ENCODE assay signal across 20 cellular contexts in the genomic region with DNA sequence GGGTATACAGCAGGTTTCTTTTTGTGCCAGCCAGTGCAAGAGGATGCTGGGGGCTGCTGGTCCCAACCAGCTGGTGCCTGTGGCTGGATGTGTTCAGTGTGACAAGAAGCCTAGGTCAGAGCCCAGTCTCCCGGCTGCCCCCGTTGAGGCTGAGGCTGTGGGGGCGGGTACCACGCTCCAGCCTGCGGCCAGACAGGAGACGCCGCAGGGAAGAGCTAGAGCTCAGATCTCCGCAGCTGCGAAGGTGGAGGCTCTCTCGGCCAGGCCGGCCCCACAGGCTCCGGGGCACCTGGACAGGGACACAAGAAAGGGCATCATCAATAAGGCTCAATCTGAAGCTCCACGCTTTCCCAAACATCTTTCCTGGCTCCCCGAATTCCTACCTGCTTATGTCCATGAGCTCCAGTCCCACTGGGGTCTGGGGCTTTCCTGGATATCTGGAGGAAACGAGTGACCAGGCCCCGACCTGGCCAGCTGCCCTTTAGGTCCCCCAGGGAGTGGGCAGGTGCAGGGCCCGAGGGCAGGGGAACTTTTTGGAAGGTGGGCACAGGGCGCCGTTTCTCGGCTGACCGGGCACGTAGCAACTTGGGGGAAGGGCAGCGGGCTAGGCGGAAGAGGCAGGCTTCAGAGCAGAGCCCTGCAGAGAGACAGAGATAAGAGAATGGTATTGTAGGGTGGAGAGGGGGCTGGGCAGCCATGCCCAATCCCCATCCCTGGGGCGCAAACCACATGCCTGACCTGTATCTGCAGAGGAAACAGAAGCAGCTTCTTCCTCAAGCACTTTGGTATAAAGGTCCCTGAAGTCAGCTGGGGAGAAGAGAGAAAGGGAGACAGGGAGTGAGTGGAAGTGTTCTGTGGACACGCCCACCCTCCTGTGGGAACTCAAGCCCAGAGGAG.
"Had no signal": no experiment of that assay in that cellular context is flagged by ENCODE, and none has a peak within 500 bp of the region (broad histone marks: within the 10 kb centered on the region; RNA-seq: fewer than 3 reads in every experiment).

No MANE protein-coding gene starts in this region.

- ATAC-seq: effector memory CD8-positive, alpha-beta T cell; left colon; left ventricle myocardium superior; natural killer cell treated with Interleukin-12 subunit alpha and Interleukin-12 subunit beta and Interleukin-15 and Interleukin-18, amount 100 ng/mL, for 72 hours; pancreas; right cardiac atrium; stimulated activated naive CD8-positive, alpha-beta T cell treated with anti-CD3 and anti-CD28 coated beads, Interleukin-15, Interleukin-2, amounts not matched to agents 100 U/mL and 50 U/mL, for 24 hours had no signal

- H3K27ac ChIP-seq: epithelial cell of prostate, esophagus squamous epithelium, pancreas, suprapubic skin, thyroid gland had no signal

- H3K36me3 ChIP-seq: pancreas had no signal

- DNase-seq: cortex of kidney; effector memory CD8-positive, alpha-beta T cell; esophagus squamous epithelium; foreskin fibroblast; left colon; left ventricle myocardium superior; mesenchymal stem cell; midbrain; occipital lobe; small intestine; stimulated activated CD4-positive, alpha-beta T cell treated with anti-CD3 and anti-CD28 coated beads, Interleukin-12 subunit alpha, Interleukin-12 subunit beta, amount 100 ng/mL, for 4 hours; stimulated activated CD4-positive, alpha-beta T cell treated with anti-CD3 and anti-CD28 coated beads, Interleukin-2, amount 100 ng/mL, for 48 hours; stimulated activated naive CD8-positive, alpha-beta T cell treated with anti-CD3 and anti-CD28 coated beads, Interleukin-15, Interleukin-2, amounts not matched to agents 100 U/mL and 50 U/mL, for 24 hours; thyroid gland had no signal

- H3K4me3 ChIP-seq: esophagus squamous epithelium, lung, pancreas, suprapubic skin, thyroid gland had no signal

- H3K9me3 ChIP-seq: esophagus squamous epithelium, pancreas, suprapubic skin, thyroid gland had no signal

- H3K27me3 ChIP-seq: esophagus squamous epithelium, pancreas, suprapubic skin, thyroid gland had no signal
